ENCODE assay signal across 2 cellular contexts in the genomic region with DNA sequence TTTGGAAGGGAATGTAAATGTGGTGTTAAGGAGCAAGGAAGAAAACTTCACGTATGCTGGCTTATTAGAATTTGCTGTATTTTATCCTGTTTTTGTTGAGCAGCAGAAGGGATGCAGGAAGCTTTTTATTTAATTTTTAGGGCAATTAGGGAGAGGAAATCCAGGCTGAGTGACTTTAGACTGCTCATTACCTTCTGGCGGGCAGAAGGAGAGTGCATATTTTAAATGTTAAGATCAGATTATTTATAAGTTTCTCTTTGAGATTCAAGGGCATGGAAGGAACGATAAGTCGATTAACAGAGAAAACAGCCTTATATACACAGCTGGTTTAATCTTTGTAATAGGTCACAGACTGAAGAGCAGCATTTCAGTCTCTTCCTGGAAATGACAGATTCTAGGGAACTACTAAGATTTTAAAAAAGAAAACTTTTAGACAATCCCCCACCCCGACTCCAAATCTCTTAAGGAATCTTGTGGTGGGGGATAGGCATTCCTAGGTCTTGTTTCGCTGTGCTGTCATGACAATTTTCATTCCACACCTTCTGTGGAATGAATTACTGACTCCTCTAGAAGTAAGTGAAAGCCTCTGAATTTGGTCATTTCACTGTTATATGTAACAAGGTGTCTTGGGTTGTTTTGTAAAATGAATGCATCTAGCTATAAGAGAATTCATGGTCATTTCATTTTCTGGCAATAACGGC.
TF ChIP-seq lines count a peak whose summit lies in the region.

No MANE protein-coding gene starts in this region.

TF ChIP-seq in liver, 16 proteins besides CTCF, POLR2A, EP300 and RAD21:
- TF ChIP-seq, protein P1, sequence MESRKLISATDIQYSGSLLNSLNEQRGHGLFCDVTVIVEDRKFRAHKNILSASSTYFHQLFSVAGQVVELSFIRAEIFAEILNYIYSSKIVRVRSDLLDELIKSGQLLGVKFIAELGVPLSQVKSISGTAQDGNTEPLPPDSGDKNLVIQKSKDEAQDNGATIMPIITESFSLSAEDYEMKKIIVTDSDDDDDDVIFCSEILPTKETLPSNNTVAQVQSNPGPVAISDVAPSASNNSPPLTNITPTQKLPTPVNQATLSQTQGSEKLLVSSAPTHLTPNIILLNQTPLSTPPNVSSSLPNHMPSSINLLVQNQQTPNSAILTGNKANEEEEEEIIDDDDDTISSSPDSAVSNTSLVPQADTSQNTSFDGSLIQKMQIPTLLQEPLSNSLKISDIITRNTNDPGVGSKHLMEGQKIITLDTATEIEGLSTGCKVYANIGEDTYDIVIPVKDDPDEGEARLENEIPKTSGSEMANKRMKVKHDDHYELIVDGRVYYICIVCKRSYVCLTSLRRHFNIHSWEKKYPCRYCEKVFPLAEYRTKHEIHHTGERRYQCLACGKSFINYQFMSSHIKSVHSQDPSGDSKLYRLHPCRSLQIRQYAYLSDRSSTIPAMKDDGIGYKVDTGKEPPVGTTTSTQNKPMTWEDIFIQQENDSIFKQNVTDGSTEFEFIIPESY (IDR thresholded peaks at IDR 0.05), result no peak
- TF ChIP-seq SP1 (IDR thresholded peaks at IDR 0.05) (no peak), HNF4A (conservative IDR thresholded peaks at IDR 0.05) (no peak), NR2F2 (IDR thresholded peaks at IDR 0.05) (no peak), HNF4G (IDR thresholded peaks at IDR 0.05) (no peak), FOXA2 (IDR thresholded peaks at IDR 0.05) (no peak), GABPA (IDR thresholded peaks at IDR 0.05 in 1 of 2, conservative IDR thresholded peaks at IDR 0.05 in 1 of 2) (no peak)

TF ChIP-seq in HepG2, 621 proteins besides CTCF, POLR2A, EP300 and RAD21 (continued from another document):
- TF ChIP-seq CERS6 (CRISPR knock-in tag; IDR thresholded peaks at IDR 0.05) (no peak), ZNF224 (CRISPR knock-in tag; IDR thresholded peaks at IDR 0.05) (no peak), WIZ (CRISPR knock-in tag; IDR thresholded peaks at IDR 0.05) (no peak), ZMYM3 (CRISPR knock-in tag; IDR thresholded peaks at IDR 0.05) (no peak), PHF8 (CRISPR knock-in tag; IDR thresholded peaks at IDR 0.05) (no peak), ZBTB25 (CRISPR knock-in tag; IDR thresholded peaks at IDR 0.05) (no peak), HMG20B (CRISPR knock-in tag; conservative IDR thresholded peaks at IDR 0.05) (no peak), TCF12 (IDR thresholded peaks at IDR 0.05) (no peak), TCF12 (CRISPR knock-in tag; IDR thresholded peaks at IDR 0.05) (no peak), MYNN (CRISPR knock-in tag; IDR thresholded peaks at IDR 0.05; ENCODE audit: low read depth) (no peak), PLRG1 (conservative IDR thresholded peaks at IDR 0.05) (no peak), ATF1 (CRISPR knock-in tag; IDR thresholded peaks at IDR 0.05) (no peak), ZNF879 (CRISPR knock-in tag; IDR thresholded peaks at IDR 0.05) (no peak), ZFY (CRISPR knock-in tag; IDR thresholded peaks at IDR 0.05) (no peak), CBX2 (IDR thresholded peaks at IDR 0.05; ENCODE audit: low read depth, low read length) (no peak), CBX2 (CRISPR knock-in tag; IDR thresholded peaks at IDR 0.05; ENCODE audit: low read depth) (no peak), TCF7 (IDR thresholded peaks at IDR 0.05; ENCODE audit: low read depth) (no peak), ZNF20 (CRISPR knock-in tag; IDR thresholded peaks at IDR 0.05) (no peak)
- TF ChIP-seq, protein P2, sequence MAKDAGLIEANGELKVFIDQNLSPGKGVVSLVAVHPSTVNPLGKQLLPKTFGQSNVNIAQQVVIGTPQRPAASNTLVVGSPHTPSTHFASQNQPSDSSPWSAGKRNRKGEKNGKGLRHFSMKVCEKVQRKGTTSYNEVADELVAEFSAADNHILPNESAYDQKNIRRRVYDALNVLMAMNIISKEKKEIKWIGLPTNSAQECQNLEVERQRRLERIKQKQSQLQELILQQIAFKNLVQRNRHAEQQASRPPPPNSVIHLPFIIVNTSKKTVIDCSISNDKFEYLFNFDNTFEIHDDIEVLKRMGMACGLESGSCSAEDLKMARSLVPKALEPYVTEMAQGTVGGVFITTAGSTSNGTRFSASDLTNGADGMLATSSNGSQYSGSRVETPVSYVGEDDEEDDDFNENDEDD (CRISPR knock-in tag; IDR thresholded peaks at IDR 0.05; ENCODE audit: borderline replicate concordance), result no peak
TF ChIP-seq in HepG2: peak in this region for 0.
